1 cellular context compared by ENCODE assay signal in genomic region chr2:168997794-168998193, GRCh38.
TF ChIP-seq lines count a peak whose summit lies in the region.

No MANE protein-coding gene starts in this region.

TF ChIP-seq in GM23338, 12 proteins besides CTCF, POLR2A, EP300 and RAD21 (continued from another document):
- TF ChIP-seq, protein P1, sequence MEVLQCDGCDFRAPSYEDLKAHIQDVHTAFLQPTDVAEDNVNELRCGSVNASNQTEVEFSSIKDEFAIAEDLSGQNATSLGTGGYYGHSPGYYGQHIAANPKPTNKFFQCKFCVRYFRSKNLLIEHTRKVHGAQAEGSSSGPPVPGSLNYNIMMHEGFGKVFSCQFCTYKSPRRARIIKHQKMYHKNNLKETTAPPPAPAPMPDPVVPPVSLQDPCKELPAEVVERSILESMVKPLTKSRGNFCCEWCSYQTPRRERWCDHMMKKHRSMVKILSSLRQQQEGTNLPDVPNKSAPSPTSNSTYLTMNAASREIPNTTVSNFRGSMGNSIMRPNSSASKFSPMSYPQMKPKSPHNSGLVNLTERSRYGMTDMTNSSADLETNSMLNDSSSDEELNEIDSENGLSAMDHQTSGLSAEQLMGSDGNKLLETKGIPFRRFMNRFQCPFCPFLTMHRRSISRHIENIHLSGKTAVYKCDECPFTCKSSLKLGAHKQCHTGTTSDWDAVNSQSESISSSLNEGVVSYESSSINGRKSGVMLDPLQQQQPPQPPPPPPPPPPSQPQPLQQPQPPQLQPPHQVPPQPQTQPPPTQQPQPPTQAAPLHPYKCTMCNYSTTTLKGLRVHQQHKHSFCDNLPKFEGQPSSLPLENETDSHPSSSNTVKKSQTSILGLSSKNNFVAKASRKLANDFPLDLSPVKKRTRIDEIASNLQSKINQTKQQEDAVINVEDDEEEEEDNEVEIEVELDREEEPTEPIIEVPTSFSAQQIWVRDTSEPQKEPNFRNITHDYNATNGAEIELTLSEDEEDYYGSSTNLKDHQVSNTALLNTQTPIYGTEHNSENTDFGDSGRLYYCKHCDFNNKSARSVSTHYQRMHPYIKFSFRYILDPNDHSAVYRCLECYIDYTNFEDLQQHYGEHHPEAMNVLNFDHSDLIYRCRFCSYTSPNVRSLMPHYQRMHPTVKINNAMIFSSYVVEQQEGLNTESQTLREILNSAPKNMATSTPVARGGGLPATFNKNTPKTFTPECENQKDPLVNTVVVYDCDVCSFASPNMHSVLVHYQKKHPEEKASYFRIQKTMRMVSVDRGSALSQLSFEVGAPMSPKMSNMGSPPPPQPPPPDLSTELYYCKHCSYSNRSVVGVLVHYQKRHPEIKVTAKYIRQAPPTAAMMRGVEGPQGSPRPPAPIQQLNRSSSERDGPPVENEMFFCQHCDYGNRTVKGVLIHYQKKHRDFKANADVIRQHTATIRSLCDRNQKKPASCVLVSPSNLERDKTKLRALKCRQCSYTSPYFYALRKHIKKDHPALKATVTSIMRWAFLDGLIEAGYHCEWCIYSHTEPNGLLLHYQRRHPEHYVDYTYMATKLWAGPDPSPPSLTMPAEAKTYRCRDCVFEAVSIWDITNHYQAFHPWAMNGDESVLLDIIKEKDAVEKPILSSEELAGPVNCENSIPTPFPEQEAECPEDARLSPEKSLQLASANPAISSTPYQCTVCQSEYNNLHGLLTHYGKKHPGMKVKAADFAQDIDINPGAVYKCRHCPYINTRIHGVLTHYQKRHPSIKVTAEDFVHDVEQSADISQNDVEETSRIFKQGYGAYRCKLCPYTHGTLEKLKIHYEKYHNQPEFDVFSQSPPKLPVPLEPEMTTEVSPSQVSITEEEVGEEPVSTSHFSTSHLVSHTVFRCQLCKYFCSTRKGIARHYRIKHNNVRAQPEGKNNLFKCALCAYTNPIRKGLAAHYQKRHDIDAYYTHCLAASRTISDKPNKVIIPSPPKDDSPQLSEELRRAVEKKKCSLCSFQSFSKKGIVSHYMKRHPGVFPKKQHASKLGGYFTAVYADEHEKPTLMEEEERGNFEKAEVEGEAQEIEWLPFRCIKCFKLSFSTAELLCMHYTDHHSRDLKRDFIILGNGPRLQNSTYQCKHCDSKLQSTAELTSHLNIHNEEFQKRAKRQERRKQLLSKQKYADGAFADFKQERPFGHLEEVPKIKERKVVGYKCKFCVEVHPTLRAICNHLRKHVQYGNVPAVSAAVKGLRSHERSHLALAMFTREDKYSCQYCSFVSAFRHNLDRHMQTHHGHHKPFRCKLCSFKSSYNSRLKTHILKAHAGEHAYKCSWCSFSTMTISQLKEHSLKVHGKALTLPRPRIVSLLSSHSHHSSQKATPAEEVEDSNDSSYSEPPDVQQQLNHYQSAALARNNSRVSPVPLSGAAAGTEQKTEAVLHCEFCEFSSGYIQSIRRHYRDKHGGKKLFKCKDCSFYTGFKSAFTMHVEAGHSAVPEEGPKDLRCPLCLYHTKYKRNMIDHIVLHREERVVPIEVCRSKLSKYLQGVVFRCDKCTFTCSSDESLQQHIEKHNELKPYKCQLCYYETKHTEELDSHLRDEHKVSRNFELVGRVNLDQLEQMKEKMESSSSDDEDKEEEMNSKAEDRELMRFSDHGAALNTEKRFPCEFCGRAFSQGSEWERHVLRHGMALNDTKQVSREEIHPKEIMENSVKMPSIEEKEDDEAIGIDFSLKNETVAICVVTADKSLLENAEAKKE (CRISPR knock-in tag; IDR thresholded peaks at IDR 0.05): no peak
- TF ChIP-seq POLR2AphosphoS5 (IDR thresholded peaks at IDR 0.05; ENCODE audit: low read depth) (no peak), NANOG (IDR thresholded peaks at IDR 0.05; ENCODE audit: borderline replicate concordance) (no peak)
- TF ChIP-seq, protein P2, sequence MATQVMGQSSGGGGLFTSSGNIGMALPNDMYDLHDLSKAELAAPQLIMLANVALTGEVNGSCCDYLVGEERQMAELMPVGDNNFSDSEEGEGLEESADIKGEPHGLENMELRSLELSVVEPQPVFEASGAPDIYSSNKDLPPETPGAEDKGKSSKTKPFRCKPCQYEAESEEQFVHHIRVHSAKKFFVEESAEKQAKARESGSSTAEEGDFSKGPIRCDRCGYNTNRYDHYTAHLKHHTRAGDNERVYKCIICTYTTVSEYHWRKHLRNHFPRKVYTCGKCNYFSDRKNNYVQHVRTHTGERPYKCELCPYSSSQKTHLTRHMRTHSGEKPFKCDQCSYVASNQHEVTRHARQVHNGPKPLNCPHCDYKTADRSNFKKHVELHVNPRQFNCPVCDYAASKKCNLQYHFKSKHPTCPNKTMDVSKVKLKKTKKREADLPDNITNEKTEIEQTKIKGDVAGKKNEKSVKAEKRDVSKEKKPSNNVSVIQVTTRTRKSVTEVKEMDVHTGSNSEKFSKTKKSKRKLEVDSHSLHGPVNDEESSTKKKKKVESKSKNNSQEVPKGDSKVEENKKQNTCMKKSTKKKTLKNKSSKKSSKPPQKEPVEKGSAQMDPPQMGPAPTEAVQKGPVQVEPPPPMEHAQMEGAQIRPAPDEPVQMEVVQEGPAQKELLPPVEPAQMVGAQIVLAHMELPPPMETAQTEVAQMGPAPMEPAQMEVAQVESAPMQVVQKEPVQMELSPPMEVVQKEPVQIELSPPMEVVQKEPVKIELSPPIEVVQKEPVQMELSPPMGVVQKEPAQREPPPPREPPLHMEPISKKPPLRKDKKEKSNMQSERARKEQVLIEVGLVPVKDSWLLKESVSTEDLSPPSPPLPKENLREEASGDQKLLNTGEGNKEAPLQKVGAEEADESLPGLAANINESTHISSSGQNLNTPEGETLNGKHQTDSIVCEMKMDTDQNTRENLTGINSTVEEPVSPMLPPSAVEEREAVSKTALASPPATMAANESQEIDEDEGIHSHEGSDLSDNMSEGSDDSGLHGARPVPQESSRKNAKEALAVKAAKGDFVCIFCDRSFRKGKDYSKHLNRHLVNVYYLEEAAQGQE (IDR thresholded peaks at IDR 0.05; ENCODE audit: unreplicated experiment): no peak
